8 cellular contexts compared by ENCODE assay signal in the genomic region with DNA sequence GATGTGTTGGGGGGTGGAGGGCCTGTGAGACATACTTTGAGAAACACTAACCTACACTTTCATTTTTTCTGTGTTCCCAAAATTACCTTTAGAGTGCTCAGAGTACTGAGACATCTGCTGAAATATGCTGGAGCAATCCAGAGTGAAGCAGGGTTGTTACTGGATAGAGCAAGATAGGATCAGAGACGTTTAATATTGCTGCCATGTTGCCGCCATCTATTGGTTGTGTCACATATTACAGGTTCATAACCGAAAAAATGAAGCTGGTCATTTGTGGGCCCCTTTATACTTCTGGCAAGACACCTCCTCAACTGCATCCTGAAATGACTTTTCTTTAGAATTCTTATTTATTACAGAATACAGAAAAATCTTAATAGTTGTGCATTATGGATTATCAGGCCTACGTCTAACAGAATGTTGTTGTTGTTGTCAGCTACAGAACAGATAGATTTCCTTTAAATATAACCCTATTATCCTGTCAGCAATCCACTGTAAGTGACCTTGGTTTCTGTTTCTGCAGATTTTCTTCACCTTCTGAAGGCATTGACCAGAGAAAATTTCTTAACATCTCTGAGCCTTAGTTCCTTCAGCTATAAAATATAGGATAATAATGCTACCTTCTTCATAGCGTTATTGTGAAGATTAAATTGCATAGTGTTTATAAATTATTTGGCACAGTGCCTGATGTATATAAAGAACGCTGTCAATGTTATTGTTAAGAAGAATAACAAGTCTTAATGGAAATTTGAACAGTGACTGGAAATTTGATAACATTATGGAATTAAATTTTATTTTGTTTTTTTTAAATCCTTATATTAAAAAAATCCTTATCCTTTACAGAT. TPM values are rescaled to one million over a fixed set of nuclear protein-coding genes. Genes with fewer than 3 reads are reported as not detected.
DNase-seq lines count a peak whose midpoint lies in the region; ATAC-seq and TF ChIP-seq lines count a peak whose summit lies in the region.

No MANE protein-coding gene starts in this region.

- no peak overlapping the region for H3K4me2 ChIP-seq in PC-9

- peak; percentile 83 for ATAC-seq in GM19395 (IDR thresholded peaks at IDR 0.05; ENCODE audit: unreplicated experiment)

- no peaks in the 10 kb centered on the region for H3K27me3 ChIP-seq in PC-9 (ENCODE audit: insufficient read depth, low read depth)

- no peak overlapping the region for H2AFZ ChIP-seq in PC-9

- CTCF ChIA-PET in PC-9 (lab: Charles Lee) = interaction anchor here (0.6 to 1.2 kb wide), 34 partner anchors 15 to 1782 kb away, joined by 3 to 27 read pairs (median 4); partner anchors contain the start of genes CBLL1, COG5 and DUS4L

- no peaks in the 10 kb centered on the region for H3K79me2 ChIP-seq in PC-9 (ENCODE audit: low read depth)

- H3K4me1 ChIP-seq in PC-9 (replicated peaks; ENCODE audit: insufficient read depth) = peaks cover 13% of the 10 kb centered on the region; the same call in 1 of the 2 replicates

- no peak overlapping the region for H3K27ac ChIP-seq in PC-9

- peak; percentile 77 for TF ChIP-seq CTCF in PC-9 (conservative IDR thresholded peaks at IDR 0.05)

- no peaks in the 10 kb centered on the region for H3K36me3 ChIP-seq in PC-9 (ENCODE audit: low read depth)

- H3K9me2 ChIP-seq in PC-9 (ENCODE audit: insufficient read depth) = no peaks in the 10 kb centered on the region

- intact Hi-C loops in PC-9 (cut with micrococcal nuclease; ENCODE audit: unreplicated experiment) = loop anchor here (1.0 to 10.0 kb wide), 7 partner anchors 132 to 1698 kb away; partner anchors contain the start of genes COG5 and DUS4L

- peaks cover 3% of the 10 kb centered on the region; the same call in 1 of the 2 replicates for H3F3A ChIP-seq in PC-9 (ENCODE audit: insufficient read depth, low read depth)

- H4K20me1 ChIP-seq in PC-9 (ENCODE audit: insufficient read depth) = no peaks in the 10 kb centered on the region

- H3K4me3 ChIP-seq in PC-9 = no peak overlapping the region

- in situ Hi-C loops in KBM-7 (cut with MboI; ENCODE audit: low pct_unique_long_range_greater_than_20kb, low sequenced_read_pairs) = loop anchor here (25.0 kb wide), 1 partner anchor 663 kb away; no protein-coding TSS in a partner anchor

- H3K9me3 ChIP-seq in PC-9 (ENCODE audit: insufficient read depth, low read depth) = no peaks in the 10 kb centered on the region

- POLR2A ChIA-PET in PC-9 (lab: Charles Lee; ENCODE audit: unreplicated experiment) = interaction anchor here (0.6 to 0.8 kb wide), 5 partner anchors 425 to 1810 kb away, joined by 3 to 9 read pairs (median 4); no protein-coding TSS in a partner anchor

- BruUV-seq in PC-9 (replicated peaks; lab: Mats Ljungman, UMichigan) = no TSS peak

- DNase-seq in DMS 273 treated with DMSO at 0.1 percent for 48 hours (lab: John Stamatoyannopoulos, UW) (peak; percentile 49), KBM-7 (peak; percentile 84), PC-9 (peak in 1 of 2 experiments; percentile 33), astrocyte of the hippocampus (ENCODE audit: low read depth, low spot score) (peak; percentile 72), iPS-NIHi7 (ENCODE audit: extremely low spot score) (peak; percentile 63), GOT3 (lab: John Stamatoyannopoulos, UW) (no peak)
- DNase-seq in stimulated activated CD8-positive, alpha-beta memory T cell treated with anti-CD3 and anti-CD28 coated beads, Interleukin-4, amount 100 ng/mL, for 48 hours = peak; percentile 43

RNA-seq across cellular contexts. Expression of gene DLD, which starts 16.2 kb away (rescaled TPM):
- 109 and 157 TPM in 2 replicates for total RNA-seq in PC-9 (2021)
